In the genomic region with DNA sequence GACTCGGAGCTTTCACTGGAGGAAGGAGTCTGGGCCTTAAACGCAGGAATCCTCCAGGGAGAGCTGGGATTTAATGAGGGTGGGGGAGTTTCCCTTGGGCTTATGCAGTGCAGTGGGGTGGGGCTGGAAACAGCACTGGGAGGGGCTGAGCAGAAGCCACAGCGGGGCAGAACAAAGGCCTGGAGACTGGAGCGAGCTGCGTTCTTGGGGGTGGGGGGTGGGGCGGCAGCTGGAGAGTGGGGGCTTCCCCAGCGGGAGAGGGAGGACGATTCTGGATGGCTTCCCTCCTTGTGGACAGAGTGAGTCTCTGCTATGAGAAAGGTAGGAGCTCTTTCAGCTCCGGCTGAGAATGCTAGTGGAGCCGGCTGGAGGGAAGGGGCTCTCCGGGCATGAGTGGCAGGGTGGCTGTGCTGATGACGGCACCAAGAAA, we compare ENCODE assay signal across 12 cellular contexts.
DNase-seq lines count a peak whose midpoint lies in the region; ATAC-seq and TF ChIP-seq lines count a peak whose summit lies in the region.
"Had no signal": no experiment of that assay in that cellular context is flagged by ENCODE, and none has a peak within 500 bp of the region (broad histone marks: within the 10 kb centered on the region; RNA-seq: fewer than 3 reads in every experiment).

No MANE protein-coding gene starts in this region.

- H2BK120ac ChIP-seq in mesendoderm (ENCODE audit: low read depth, low read length) = no peak overlapping the region

- H2BK5ac ChIP-seq in mesendoderm (ENCODE audit: low read length) = no peak overlapping the region

- WGBS in mesendoderm (ENCODE audit: extremely low coverage, insufficient coverage, low lambda C conversion rate) = no CpG with 5 or more reads among the region's 12 CpGs

- no peak overlapping the region for H3K27ac ChIP-seq in colonic mucosa
- no peak overlapping the region for H3K27ac ChIP-seq in mesendoderm (ENCODE audit: low read depth, low read length)

- H4K5ac ChIP-seq in mesendoderm (ENCODE audit: low read length) = no peak overlapping the region

- ATAC-seq in stimulated activated naive CD8-positive, alpha-beta T cell treated with anti-CD3 and anti-CD28 coated beads, Interleukin-15, amount 100 ng/mL, for 72 hours = no peak
- ATAC-seq in stimulated activated naive CD8-positive, alpha-beta T cell treated with anti-CD3 and anti-CD28 coated beads, Interleukin-15, Interleukin-2, amounts not matched to agents 100 U/mL and 50 U/mL, for 24 hours = no peak
- no peak for ATAC-seq in activated CD8-positive, alpha-beta T cell treated with anti-CD3 and anti-CD28 coated beads for 36 hours
- ATAC-seq: activated CD8-positive, alpha-beta memory T cell treated with anti-CD3 and anti-CD28 coated beads, Interleukin-2, amount 10 ng/mL, durations not matched to agents 7 days and 5 days had no signal

- intact Hi-C loops in colonic mucosa (cut with DNase I) = no loop called here
- intact Hi-C loops in activated CD8-positive, alpha-beta T cell treated with anti-CD3 and anti-CD28 coated beads for 36 hours (cut with micrococcal nuclease) = loop anchor here (10.0 kb wide), 2 partner anchors 218 to 468 kb away; no protein-coding TSS in a partner anchor

- H3K56ac ChIP-seq in mesendoderm (ENCODE audit: low read length) = peak overlapping the region; percentile 79

- CTCF ChIA-PET in activated CD8-positive, alpha-beta T cell treated with anti-CD3 and anti-CD28 coated beads for 36 hours (lab: Charles Lee) = no interaction called here

- H2BK15ac ChIP-seq in mesendoderm (replicated peaks; ENCODE audit: low read depth) = no peak overlapping the region

- no peak overlapping the region for H3K23ac ChIP-seq in mesendoderm (ENCODE audit: low read length)

- no peaks in the 10 kb centered on the region for H3K79me2 ChIP-seq in mesendoderm (ENCODE audit: control insufficient read depth, insufficient read depth, low read length)

- no peak for TF ChIP-seq CTCF in colonic mucosa (IDR thresholded peaks at IDR 0.05)
- no peak for TF ChIP-seq CTCF in activated CD8-positive, alpha-beta T cell treated with anti-CD3 and anti-CD28 coated beads for 36 hours (IDR thresholded peaks at IDR 0.05)

- no peaks in the 10 kb centered on the region for H3K79me1 ChIP-seq in mesendoderm (ENCODE audit: low read length)

- H3K4me1 ChIP-seq in colonic mucosa = peaks cover 9% of the 10 kb centered on the region
- H3K4me1 ChIP-seq in mesendoderm (ENCODE audit: control insufficient read depth, low read depth, low read length) = no peaks in the 10 kb centered on the region

- H3K4me3 ChIP-seq in colonic mucosa = peak overlapping the region; percentile 20
- H3K4me3 ChIP-seq in mesendoderm (ENCODE audit: low read length) = no peak overlapping the region

- no peak overlapping the region for H2AK5ac ChIP-seq in mesendoderm (ENCODE audit: low read length)

- no peak overlapping the region for H3K9ac ChIP-seq in colonic mucosa (ENCODE audit: low read depth in 2 of 2, low read length in 2 of 2)
- H3K9ac ChIP-seq in mesendoderm (ENCODE audit: low read length) = peak overlapping the region; percentile 52

- no peak for DNase-seq in stimulated activated naive CD8-positive, alpha-beta T cell treated with anti-CD3 and anti-CD28 coated beads, Interleukin-15, amount 100 ng/mL, for 72 hours
- no peak for DNase-seq in stimulated activated naive CD8-positive, alpha-beta T cell treated with anti-CD3 and anti-CD28 coated beads, Interleukin-15, Interleukin-2, amounts not matched to agents 100 U/mL and 50 U/mL, for 24 hours
- DNase-seq in colonic mucosa (peak; percentile 82), mesendoderm (peak; percentile 89), amniotic stem cell (lab: John Stamatoyannopoulos, UW) (no peak)
- no peak for DNase-seq in stimulated activated naive CD4-positive, alpha-beta T cell treated with Interleukin-2 at 50 U/mL for 16 hours (lab: John Stamatoyannopoulos, UW)
- DNase-seq in activated CD8-positive, alpha-beta T cell treated with anti-CD3 and anti-CD28 coated beads for 36 hours = no peak
- DNase-seq in stimulated activated CD4-positive, alpha-beta T cell treated with anti-CD3 and anti-CD28 coated beads, Interleukin-4, amount 100 ng/mL, for 4 hours = no peak
- DNase-seq: activated CD8-positive, alpha-beta memory T cell treated with anti-CD3 and anti-CD28 coated beads, Interleukin-2, amount 10 ng/mL, durations not matched to agents 7 days and 5 days; MM.1S; stimulated activated CD4-positive, alpha-beta T cell treated with anti-CD3 and anti-CD28 coated beads, Interleukin-2, amount 100 ng/mL, for 48 hours had no signal

- POLR2A ChIA-PET in activated CD8-positive, alpha-beta T cell treated with anti-CD3 and anti-CD28 coated beads for 36 hours (lab: Charles Lee) = no interaction called here

- peak overlapping the region; percentile 19 to 42 for H3K27ac Mint-ChIP-seq in stimulated activated naive CD8-positive, alpha-beta T cell treated with anti-CD3 and anti-CD28 coated beads, Interleukin-15, amount 100 ng/mL, for 72 hours
- no peak overlapping the region for H3K27ac Mint-ChIP-seq in activated CD8-positive, alpha-beta T cell treated with anti-CD3 and anti-CD28 coated beads for 36 hours
- H3K27ac Mint-ChIP-seq: activated CD8-positive, alpha-beta memory T cell treated with anti-CD3 and anti-CD28 coated beads, Interleukin-2, amount 10 ng/mL, durations not matched to agents 7 days and 5 days; T-helper 2 cell treated with Interferon-gamma antibody and Interleukin-4, amounts not matched to agents 5 μg/mL and 100 μg/mL, for 36 hours had no signal

- H3K36me3 Mint-ChIP-seq in activated CD8-positive, alpha-beta T cell treated with anti-CD3 and anti-CD28 coated beads for 36 hours (ENCODE audit: low read depth) = no peaks in the 10 kb centered on the region
- H3K36me3 Mint-ChIP-seq: activated CD8-positive, alpha-beta memory T cell treated with anti-CD3 and anti-CD28 coated beads, Interleukin-2, amount 10 ng/mL, durations not matched to agents 7 days and 5 days had no signal

- H3K36me3 ChIP-seq in colonic mucosa (no peaks in the 10 kb centered on the region), mesendoderm (ENCODE audit: control insufficient read depth, insufficient read depth, low read length) (no peaks in the 10 kb centered on the region)

- no peak overlapping the region for H4K8ac ChIP-seq in mesendoderm (ENCODE audit: low read depth, low read length)

- no peak overlapping the region for H3K18ac ChIP-seq in mesendoderm (ENCODE audit: low read length)

- H3K4ac ChIP-seq in mesendoderm (ENCODE audit: low read depth, low read length) = no peak overlapping the region

- no peaks in the 10 kb centered on the region for H3K27me3 Mint-ChIP-seq in stimulated activated naive CD8-positive, alpha-beta T cell treated with anti-CD3 and anti-CD28 coated beads, Interleukin-15, amount 100 ng/mL, for 72 hours
- no peaks in the 10 kb centered on the region for H3K27me3 Mint-ChIP-seq in activated CD8-positive, alpha-beta T cell treated with anti-CD3 and anti-CD28 coated beads for 36 hours

- peak overlapping the region; percentile 1 for H3K4me2 ChIP-seq in mesendoderm (ENCODE audit: low read length)

- H3K9me3 ChIP-seq in colonic mucosa = no peaks in the 10 kb centered on the region

- peaks cover 9% of the 10 kb centered on the region for H3K4me1 Mint-ChIP-seq in stimulated activated naive CD8-positive, alpha-beta T cell treated with anti-CD3 and anti-CD28 coated beads, Interleukin-15, amount 100 ng/mL, for 72 hours
- H3K4me1 Mint-ChIP-seq in activated CD8-positive, alpha-beta T cell treated with anti-CD3 and anti-CD28 coated beads for 36 hours (ENCODE audit: low read depth) = no peaks in the 10 kb centered on the region

- H3K4me3 Mint-ChIP-seq in stimulated activated naive CD8-positive, alpha-beta T cell treated with anti-CD3 and anti-CD28 coated beads, Interleukin-15, amount 100 ng/mL, for 72 hours = no peak overlapping the region
- no peak overlapping the region for H3K4me3 Mint-ChIP-seq in activated CD8-positive, alpha-beta T cell treated with anti-CD3 and anti-CD28 coated beads for 36 hours
- H3K4me3 Mint-ChIP-seq: activated CD8-positive, alpha-beta memory T cell treated with anti-CD3 and anti-CD28 coated beads, Interleukin-2, amount 10 ng/mL, durations not matched to agents 7 days and 5 days; T-helper 2 cell treated with Interferon-gamma antibody and Interleukin-4, amounts not matched to agents 5 μg/mL and 100 μg/mL, for 36 hours had no signal

- H3K27me3 ChIP-seq in colonic mucosa (no peaks in the 10 kb centered on the region), mesendoderm (ENCODE audit: insufficient read depth, low read length, poor library complexity) (no peaks in the 10 kb centered on the region)

- H3K9me3 Mint-ChIP-seq in stimulated activated naive CD8-positive, alpha-beta T cell treated with anti-CD3 and anti-CD28 coated beads, Interleukin-15, amount 100 ng/mL, for 72 hours = no peaks in the 10 kb centered on the region
- no peaks in the 10 kb centered on the region for H3K9me3 Mint-ChIP-seq in activated CD8-positive, alpha-beta T cell treated with anti-CD3 and anti-CD28 coated beads for 36 hours
- H3K9me3 Mint-ChIP-seq: T-helper 2 cell treated with Interferon-gamma antibody and Interleukin-4, amounts not matched to agents 5 μg/mL and 100 μg/mL, for 36 hours had no signal

Comparison
In these comparisons a context has a peak if more than half of its experiments do, and no peak if none do; other contexts are left out.
1. DNase-seq: peak in colonic mucosa (single experiment) and mesendoderm (single experiment); none in stimulated activated naive CD8-positive, alpha-beta T cell treated with anti-CD3 and anti-CD28 coated beads, Interleukin-15, amount 100 ng/mL, for 72 hours (0 of 2), stimulated activated naive CD8-positive, alpha-beta T cell treated with anti-CD3 and anti-CD28 coated beads, Interleukin-15, Interleukin-2, amounts not matched to agents 100 U/mL and 50 U/mL, for 24 hours (single experiment), stimulated activated naive CD4-positive, alpha-beta T cell treated with Interleukin-2 at 50 U/mL for 16 hours (single experiment), amniotic stem cell (single experiment), activated CD8-positive, alpha-beta T cell treated with anti-CD3 and anti-CD28 coated beads for 36 hours (single experiment) and stimulated activated CD4-positive, alpha-beta T cell treated with anti-CD3 and anti-CD28 coated beads, Interleukin-4, amount 100 ng/mL, for 4 hours (0 of 2).